35 cellular contexts compared by ENCODE assay signal in genomic region chr6:143348531-143348930, GRCh38.
"Had no signal": no experiment of that assay in that cellular context is flagged by ENCODE, and none has a peak within 500 bp of the region (broad histone marks: within the 10 kb centered on the region; RNA-seq: fewer than 3 reads in every experiment).

No MANE protein-coding gene starts in this region.

- H3K4me1 ChIP-seq: body of pancreas, colonic mucosa, right lobe of liver, uterus had no signal

- H3K9me3 ChIP-seq: body of pancreas, colonic mucosa, neutrophil, ovary, right lobe of liver, uterus had no signal

- H3K36me3 ChIP-seq: colonic mucosa, neutrophil, ovary, right lobe of liver, uterus had no signal

- H3K27me3 Mint-ChIP-seq: activated CD4-positive, alpha-beta T cell treated with anti-CD3 and anti-CD28 coated beads, Interleukin-2, amount 10 ng/mL, durations not matched to agents 7 days and 5 days; effector memory CD8-positive, alpha-beta T cell; progenitor cell of endocrine pancreas; stimulated activated naive CD8-positive, alpha-beta T cell treated with anti-CD3 and anti-CD28 coated beads, Interleukin-15, Interleukin-2, amounts not matched to agents 100 ng/mL and 50 ng/mL, for 24 hours; type B pancreatic cell had no signal

- H3K27me3 ChIP-seq: body of pancreas, colonic mucosa, neutrophil, ovary, right lobe of liver, uterus had no signal

- H3K9me3 Mint-ChIP-seq: activated CD4-positive, alpha-beta memory T cell treated with anti-CD3 and anti-CD28 coated beads, Interleukin-2, amount 10 ng/mL, durations not matched to agents 7 days and 5 days; activated naive CD4-positive, alpha-beta T cell treated with anti-CD3 and anti-CD28 coated beads, Interleukin-2, amount 50 U/mL, for 72 hours; activated T-helper 2 cell treated with anti-CD3 and anti-CD28 coated beads, Interferon-gamma antibody, Interleukin-2, Interleukin-4, amounts not matched to agents 10 μg/mL and 5 μg/mL and 100 μg/mL, durations not matched to agents 14 hours and 24 hours and 36 hours; effector memory CD8-positive, alpha-beta T cell; stimulated activated effector memory CD8-positive, alpha-beta T cell treated with anti-CD3 and anti-CD28 coated beads, Interleukin-12 subunit alpha, Interleukin-12 subunit beta, amount 100 ng/mL, for 72 hours; stimulated activated naive CD8-positive, alpha-beta T cell treated with anti-CD3 and anti-CD28 coated beads, Interleukin-15, Interleukin-2, amounts not matched to agents 100 ng/mL and 50 ng/mL, for 24 hours; type B pancreatic cell had no signal

- H3K27ac ChIP-seq: body of pancreas, colonic mucosa, neutrophil, ovary, right lobe of liver, uterus had no signal

- H3K4me3 ChIP-seq: body of pancreas, colonic mucosa, ovary, right lobe of liver, uterus had no signal

- FAIRE-seq: keratinocyte had no signal

- H3K36me3 Mint-ChIP-seq: activated naive CD4-positive, alpha-beta T cell treated with anti-CD3 and anti-CD28 coated beads, Interleukin-2, amount 50 U/mL, for 72 hours; stimulated activated effector memory CD8-positive, alpha-beta T cell treated with anti-CD3 and anti-CD28 coated beads, Interleukin-12 subunit alpha, Interleukin-12 subunit beta, amount 100 ng/mL, for 72 hours; type B pancreatic cell; WTC11 had no signal

- H3K4me1 Mint-ChIP-seq: activated CD4-positive, alpha-beta memory T cell treated with anti-CD3 and anti-CD28 coated beads, Interleukin-2, amount 10 ng/mL, durations not matched to agents 7 days and 5 days; activated CD4-positive, alpha-beta T cell treated with anti-CD3 and anti-CD28 coated beads, Interleukin-2, amount 10 ng/mL, durations not matched to agents 7 days and 5 days; mesothelial cell of epicardium; naive B cell; nephron progenitor cell; stimulated activated effector memory CD8-positive, alpha-beta T cell treated with anti-CD3 and anti-CD28 coated beads, Interleukin-12 subunit alpha, Interleukin-12 subunit beta, amount 100 ng/mL, for 72 hours; WTC11 had no signal

- H3K4me3 Mint-ChIP-seq: activated CD4-positive, alpha-beta memory T cell treated with anti-CD3 and anti-CD28 coated beads, Interleukin-2, amount 10 ng/mL, durations not matched to agents 7 days and 5 days; activated CD4-positive, alpha-beta T cell treated with anti-CD3 and anti-CD28 coated beads, Interleukin-2, amount 10 ng/mL, durations not matched to agents 7 days and 5 days; effector memory CD8-positive, alpha-beta T cell; mesothelial cell of epicardium; naive B cell; nephron progenitor cell; stimulated activated effector memory CD8-positive, alpha-beta T cell treated with anti-CD3 and anti-CD28 coated beads, Interleukin-12 subunit alpha, Interleukin-12 subunit beta, amount 100 ng/mL, for 72 hours; stimulated activated naive CD8-positive, alpha-beta T cell treated with anti-CD3 and anti-CD28 coated beads, Interleukin-15, Interleukin-2, amounts not matched to agents 100 ng/mL and 50 ng/mL, for 24 hours; type B pancreatic cell; WTC11 had no signal

- H3K27ac Mint-ChIP-seq: activated CD4-positive, alpha-beta memory T cell treated with anti-CD3 and anti-CD28 coated beads, Interleukin-2, amount 10 ng/mL, durations not matched to agents 7 days and 5 days; activated CD4-positive, alpha-beta T cell treated with anti-CD3 and anti-CD28 coated beads, Interleukin-2, amount 10 ng/mL, durations not matched to agents 7 days and 5 days; activated naive CD4-positive, alpha-beta T cell treated with anti-CD3 and anti-CD28 coated beads, Interleukin-2, amount 50 U/mL, for 72 hours; activated T-helper 2 cell treated with anti-CD3 and anti-CD28 coated beads, Interferon-gamma antibody, Interleukin-2, Interleukin-4, amounts not matched to agents 10 μg/mL and 5 μg/mL and 100 μg/mL, durations not matched to agents 14 hours and 24 hours and 36 hours; effector memory CD8-positive, alpha-beta T cell; mesothelial cell of epicardium; naive B cell; nephron progenitor cell; progenitor cell of endocrine pancreas; stimulated activated effector memory CD8-positive, alpha-beta T cell treated with anti-CD3 and anti-CD28 coated beads, Interleukin-12 subunit alpha, Interleukin-12 subunit beta, amount 100 ng/mL, for 72 hours; stimulated activated naive CD8-positive, alpha-beta T cell treated with anti-CD3 and anti-CD28 coated beads, Interleukin-15, Interleukin-2, amounts not matched to agents 100 ng/mL and 50 ng/mL, for 24 hours; type B pancreatic cell; WTC11 had no signal

- ATAC-seq: activated naive CD4-positive, alpha-beta T cell treated with anti-CD3 and anti-CD28 coated beads, Interleukin-2, amount 50 U/mL, for 72 hours; body of pancreas; effector memory CD8-positive, alpha-beta T cell; left cardiac atrium; left ventricle myocardium superior; right lobe of liver; stimulated activated effector memory CD8-positive, alpha-beta T cell treated with anti-CD3 and anti-CD28 coated beads, Interleukin-12 subunit alpha, Interleukin-12 subunit beta, amount 100 ng/mL, for 72 hours; WTC11 had no signal

- DNase-seq: activated CD4-positive, alpha-beta memory T cell treated with anti-CD3 and anti-CD28 coated beads, Interleukin-2, amount 10 ng/mL, durations not matched to agents 7 days and 5 days; activated CD4-positive, alpha-beta T cell treated with anti-CD3 and anti-CD28 coated beads for 1 hour; activated CD4-positive, alpha-beta T cell treated with anti-CD3 and anti-CD28 coated beads, Interleukin-2, amount 10 ng/mL, durations not matched to agents 7 days and 5 days; activated naive CD4-positive, alpha-beta T cell; activated T-cell treated with anti-CD3 and anti-CD28 coated beads, Interleukin-2, amount 50 U/mL, for 48 hours; anterior cingulate cortex; body of pancreas; cerebellar nuclear complex; colonic mucosa; effector memory CD8-positive, alpha-beta T cell; erythroblast; foreskin melanocyte; glutamatergic neuron; left cardiac atrium; left ventricle myocardium superior; mammary epithelial cell; naive B cell; nephron progenitor cell; ovary; right lobe of liver; small intestine; stimulated activated CD4-positive, alpha-beta T cell treated with anti-CD3 and anti-CD28 coated beads, Interleukin-4, amount 100 ng/mL, for 24 hours; substantia nigra; T-helper 2 cell; uterus had no signal
